ENCODE assay signal across 15 cellular contexts in the genomic region with DNA sequence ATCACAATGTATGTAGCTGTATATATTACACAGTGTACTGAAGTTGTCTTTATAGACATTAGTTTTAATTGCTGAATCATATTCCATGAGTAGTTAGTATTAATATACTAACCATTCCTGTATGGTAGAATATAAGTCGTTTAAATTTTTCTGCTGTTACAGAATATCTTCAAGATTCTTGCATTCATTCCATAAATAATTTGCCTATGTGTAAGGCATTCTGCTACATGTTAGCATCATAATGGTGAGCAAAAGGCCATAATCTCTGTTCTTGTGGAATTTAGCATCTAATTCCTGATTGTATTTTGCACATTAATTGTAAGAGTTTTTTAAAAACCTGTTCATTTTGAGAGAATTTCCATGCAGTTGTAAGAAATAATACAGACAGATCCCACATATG. TPM values are rescaled to one million over a fixed set of nuclear protein-coding genes. Genes with fewer than 3 reads are reported as not detected.
DNase-seq lines count a peak whose midpoint lies in the region; ATAC-seq and TF ChIP-seq lines count a peak whose summit lies in the region.
"Had no signal": no experiment of that assay in that cellular context is flagged by ENCODE, and none has a peak within 500 bp of the region (broad histone marks: within the 10 kb centered on the region; RNA-seq: fewer than 3 reads in every experiment).

No MANE protein-coding gene starts in this region.

- no peak for TF ChIP-seq CTCF in VCaP (conservative IDR thresholded peaks at IDR 0.05)
- no peak for TF ChIP-seq CTCF in fibroblast of the aortic adventitia (IDR thresholded peaks at IDR 0.05; ENCODE audit: insufficient read depth, low read length)

- ATAC-seq in Right ventricle myocardium superior (ENCODE audit: poor library complexity) (no peak), GM18520 (IDR thresholded peaks at IDR 0.05; ENCODE audit: unreplicated experiment) (no peak)

- DNase-seq in GM03348 (ENCODE audit: low spot score) (peak; percentile 32), fibroblast of the aortic adventitia (ENCODE audit: low read depth) (peak; percentile 43), A172 (ENCODE audit: low spot score) (no peak), Right ventricle myocardium superior (no peak)
- no peak for DNase-seq in activated effector memory CD4-positive, alpha-beta T cell treated with Interleukin-2 at 50 U/mL for 16 hours
- DNase-seq: ACHN; BE2C; Calu3; CD4-positive, alpha-beta T cell; Kasumi-1; MM.1S; NCI-H1694; NCI-H524 had no signal

- intact Hi-C loops in Right ventricle myocardium superior (cut with DNase I) = no loop called here

- no peak overlapping the region for H3K4me3 ChIP-seq in fibroblast of the aortic adventitia (ENCODE audit: low read depth, low read length)

- peak overlapping the region; percentile 84 for H3K27ac ChIP-seq in VCaP

RNA-seq across cellular contexts. Expression of a gene that starts 14.1 kb away (rescaled TPM):
- total RNA-seq in fibroblast of the aortic adventitia (ENCODE audit: low replicate concordance) (15.0 and 53.4 TPM in 2 replicates), Right ventricle myocardium superior (171 TPM)
- 27.8 and 39.0 TPM in 2 replicates for total RNA-seq in A172 (2014; rRNA removed; shearing (Covaris generic))

Comparison
In these comparisons a context has a peak if more than half of its experiments do, and no peak if none do; other contexts are left out.
1. DNase-seq: peak in GM03348 (single experiment) and fibroblast of the aortic adventitia (single experiment); none in A172 (single experiment), Right ventricle myocardium superior (single experiment) and activated effector memory CD4-positive, alpha-beta T cell treated with Interleukin-2 at 50 U/mL for 16 hours (single experiment).